1 cellular context compared by ENCODE assay signal in genomic region chr10:68900427-68901105, GRCh38.
A peak's percentile ranks its signal among the peaks of the same experiment; 100 is the strongest.
TF ChIP-seq lines count a peak whose summit lies in the region.

No MANE protein-coding gene starts in this region.

TF ChIP-seq in GM12878, 131 proteins besides CTCF, POLR2A, EP300 and RAD21 (continued from another document):
- no peak for TF ChIP-seq IRF3 (IDR thresholded peaks at IDR 0.05)
- TF ChIP-seq TCF7 (IDR thresholded peaks at IDR 0.05; ENCODE audit: borderline replicate concordance) = no peak
- no peak for TF ChIP-seq SMAD1 (IDR thresholded peaks at IDR 0.05; ENCODE audit: low read depth, partially characterized antibody)
- no peak for TF ChIP-seq FOS (IDR thresholded peaks at IDR 0.05; ENCODE audit: borderline replicate concordance, extremely low read depth, insufficient read length)
- TF ChIP-seq MLLT1 (IDR thresholded peaks at IDR 0.05) = peak; percentile 95
- 0 out of 2 replicates have a peak, but pooled peaks have one; percentile 38 for TF ChIP-seq ZSCAN29 (IDR thresholded peaks at IDR 0.05)
- TF ChIP-seq KDM1A (IDR thresholded peaks at IDR 0.05; ENCODE audit: borderline replicate concordance) = no peak
